19 cellular contexts compared by ENCODE assay signal in the genomic region with DNA sequence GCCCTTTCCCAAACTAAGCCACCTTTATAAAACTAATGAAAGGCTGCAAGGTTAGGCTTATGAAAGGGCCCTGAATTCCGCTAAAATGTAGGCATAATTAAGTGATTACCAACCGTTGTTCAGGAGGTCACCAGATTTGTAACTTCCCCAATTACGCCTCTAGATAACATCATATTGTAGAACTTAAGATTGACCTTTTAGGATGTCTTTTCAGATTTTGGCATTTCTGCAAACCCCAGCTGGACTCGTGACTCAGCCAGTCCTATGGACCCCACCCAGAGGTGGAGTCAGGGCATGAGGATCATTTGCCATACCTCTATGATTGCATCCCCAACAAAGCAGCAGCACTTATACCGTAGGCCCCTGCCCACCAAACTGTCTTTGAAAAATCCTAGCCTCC. TPM values are rescaled to one million over a fixed set of nuclear protein-coding genes. Genes with fewer than 3 reads are reported as not detected.
DNase-seq lines count a peak whose midpoint lies in the region; ATAC-seq, FAIRE-seq and TF ChIP-seq lines count a peak whose summit lies in the region.
"Had no signal": no experiment of that assay in that cellular context is flagged by ENCODE, and none has a peak within 500 bp of the region (broad histone marks: within the 10 kb centered on the region; RNA-seq: fewer than 3 reads in every experiment).

No MANE protein-coding gene starts in this region.

- TF ChIP-seq POLR2A in H54 (IDR thresholded peaks at IDR 0.05; ENCODE audit: low read depth, low read length) (no peak), K562 (conservative IDR thresholded peaks at IDR 0.05) (no peak)

- TF ChIP-seq RAD21 in K562 (CRISPR knock-in tag; conservative IDR thresholded peaks at IDR 0.05 in 1 of 2, IDR thresholded peaks at IDR 0.05 in 1 of 2), result no peak

- H3K4me3 ChIP-seq in K562 (no peak overlapping the region), fibroblast of the aortic adventitia (ENCODE audit: low read depth, low read length) (no peak overlapping the region)
- H3K4me3 ChIP-seq: HAP-1, SJCRH30 had no signal

- FAIRE-seq in H54 (lab: Jason Lieb, UNC) (no peak), K562 (lab: Jason Lieb, UNC) (no peak)

- DNase-seq in H54 (ENCODE audit: insufficient read length, low spot score) (peak; percentile 22), NOMO-1 (lab: John Stamatoyannopoulos, UW; ENCODE audit: unreplicated experiment in 2 of 2) (peak; percentile 42 to 75), K562 (ENCODE audit: extremely low read depth in 1 of 4, low spot score in 3 of 4) (no peak), fibroblast of the aortic adventitia (ENCODE audit: low read depth) (peak; percentile 16), NK-92 (lab: John Stamatoyannopoulos, UW; ENCODE audit: unreplicated experiment) (no peak), LoVo (ENCODE audit: low spot score) (no peak), posterior vena cava (ENCODE audit: low spot score) (no peak)
- DNase-seq in activated CD4-positive, alpha-beta T cell treated with anti-CD3 and anti-CD28 coated beads for 48 hours, result no peak
- DNase-seq: ACHN; Caco-2; CD4-positive, CD25-positive, alpha-beta regulatory T cell; DMS153; NCI-H1105; NCI-H187; NCI-H226; NCI-H524 treated with DMSO at 0.1 percent for 48 hours; RPMI8226; SJCRH30 had no signal

- no peaks in the 10 kb centered on the region for H4K20me1 ChIP-seq in K562 (replicated peaks; ENCODE audit: control insufficient read depth, insufficient read depth, low read length)

- H3K27me3 ChIP-seq in K562 (ENCODE audit: control insufficient read depth in 2 of 2, insufficient read depth in 2 of 2, low read length in 2 of 2), result no peaks in the 10 kb centered on the region
- H3K27me3 ChIP-seq: SJCRH30 had no signal

- H2AFZ ChIP-seq in K562 (ENCODE audit: low read depth, low read length), result no peak overlapping the region

- intact Hi-C loops in K562 (cut with micrococcal nuclease) (no loop called here), posterior vena cava (cut with DNase I) (no loop called here)

- CTCF ChIA-PET in K562 (lab: Yijun Ruan, JAX; ENCODE audit: low intra/inter-chr PET ratio), result no interaction called here

- 17% methylated on average over 4 of the region's 5 CpGs for WGBS in K562 (ENCODE audit: insufficient coverage, low coverage, missing lambda C conversion rate)

- BruUV-seq in K562 (replicated peaks; lab: Mats Ljungman, UMichigan), result no TSS peak

- in situ Hi-C loops in K562 (cut with MboI), result no loop called here

- no peaks in the 10 kb centered on the region for H3K36me3 ChIP-seq in K562 (ENCODE audit: control insufficient read depth, insufficient read depth, low read length)
- H3K36me3 ChIP-seq: HAP-1, SJCRH30 had no signal

- H3K9me3 ChIP-seq in K562 (replicated peaks; ENCODE audit: control insufficient read depth, insufficient read depth, low read depth, low read length), result no peaks in the 10 kb centered on the region
- H3K9me3 ChIP-seq: Caco-2, HAP-1, SJCRH30 had no signal

- peaks cover 12% of the 10 kb centered on the region for H3K79me2 ChIP-seq in K562 (ENCODE audit: control insufficient read depth, insufficient read depth, low read length)

- TF ChIP-seq CTCF in K562 (IDR thresholded peaks at IDR 0.05 in 2 of 3, conservative IDR thresholded peaks at IDR 0.05 in 1 of 3; ENCODE audit: insufficient read depth in 2 of 3, low read depth in 1 of 3, low read length in 3 of 3) (no peak), fibroblast of the aortic adventitia (IDR thresholded peaks at IDR 0.05; ENCODE audit: insufficient read depth, low read length) (no peak)

- H3K4me1 ChIP-seq in K562 (replicated peaks in 1 of 2; ENCODE audit: control insufficient read depth in 2 of 2, insufficient read depth in 2 of 2, low read length in 2 of 2), result peaks cover 5 to 15% of the 10 kb centered on the region in 2 experiments; a peak in 4 of 5 replicates

- no peak overlapping the region for H3K9ac ChIP-seq in K562 (ENCODE audit: insufficient read depth in 1 of 2, low read depth in 2 of 2, low read length in 2 of 2)

- H3K27ac ChIP-seq in K562 (ENCODE audit: extremely low read depth, low read depth, low read length), result no peak overlapping the region
- H3K27ac ChIP-seq: SJCRH30 had no signal

- no peak for TF ChIP-seq EP300 in K562 (IDR thresholded peaks at IDR 0.05; ENCODE audit: low read length)

- no peak for ATAC-seq in K562

- no peaks in the 10 kb centered on the region for H3K9me1 ChIP-seq in K562 (ENCODE audit: control insufficient read depth, insufficient read depth, low read length)

- POLR2A ChIA-PET in K562 (lab: Yijun Ruan, JAX), result interaction anchor here (0.7 kb wide), 1 partner anchor 20 kb away, joined by 3 read pairs; no protein-coding TSS in a partner anchor

- no peak overlapping the region for H3K4me2 ChIP-seq in K562 (ENCODE audit: insufficient read depth, low read length)

RNA-seq across cellular contexts. Expression of a gene that starts 3.7 kb away (rescaled TPM):
- 98.6 and 135 TPM in 2 replicates for total RNA-seq in K562 (2011; cell fraction: chromatin; rRNA removed; ENCODE audit: low replicate concordance)
- 109 and 111 TPM in 2 replicates for total RNA-seq in K562 (2011; cell fraction: nucleolus; rRNA removed)
- total RNA-seq in K562 (2011; cell fraction: nucleoplasm; rRNA removed), result 113 and 115 TPM in 2 replicates
- total RNA-seq in K562 (2014; rRNA removed) (14.3 and 17.4 TPM in 2 replicates), K562 (2014; rRNA removed; fragmentation: Illumina TruSeq; extraction: Trizol) (22.2 and 22.4 TPM in 2 replicates), K562 (2015; rRNA removed; fragmentation: Illumina TruSeq; extraction: Trizol) (23.0 and 25.3 TPM in 2 replicates), K562 (2021) (31.1 and 32.5 TPM in 2 replicates), fibroblast of the aortic adventitia (ENCODE audit: low replicate concordance) (5.7 and 10.6 TPM in 2 replicates), posterior vena cava (10 to 100 TPM; 24.2 to 29.0 TPM)
- polyA plus RNA-seq in K562 (2011; rRNA removed) (47.0 and 52.5 TPM in 2 replicates), K562 (2014; fragmentation: Illumina TruSeq; extraction: Trizol) (40.3 and 44.3 TPM in 2 replicates), K562 (2014; fragmentation: Nextera tagmentation; extraction: Ambion mirVana) (1 to 10 TPM; 4.9 to 5.6 TPM), K562 (2014; rRNA removed) (27.4 and 34.7 TPM in 2 replicates)
- polyA plus RNA-seq in K562 (2011; cell fraction: cytosol; rRNA removed), result 49.0 and 53.0 TPM in 2 replicates
- 54.2 and 55.4 TPM in 2 replicates for polyA plus RNA-seq in K562 (2011; cell fraction: nucleus; rRNA removed)
- polyA plus RNA-seq in K562 (2012), result 22.1 and 29.4 TPM in 2 replicates
- 41.0 and 52.4 TPM in 2 replicates for polyA minus RNA-seq in K562 (2011; rRNA and poly(A)+ RNA removed)
- 21.6 and 22.0 TPM in 2 replicates for polyA minus RNA-seq in K562 (2011; cell fraction: cytosol; rRNA and poly(A)+ RNA removed)
- polyA minus RNA-seq in K562 (2011; cell fraction: nucleus; rRNA and poly(A)+ RNA removed), result 19.3 and 28.1 TPM in 2 replicates

RNA-seq across cellular contexts. Expression of a gene that starts 38.6 kb away (rescaled TPM):
- total RNA-seq in K562 (2011; cell fraction: chromatin; rRNA removed; ENCODE audit: low replicate concordance), result 3.2 and 4.9 TPM in 2 replicates
- 1.8 and 2.7 TPM in 2 replicates for total RNA-seq in K562 (2011; cell fraction: nucleolus; rRNA removed)
- total RNA-seq in K562 (2011; cell fraction: nucleoplasm; rRNA removed), result 1.8 and 2.6 TPM in 2 replicates
- total RNA-seq in K562 (2014; rRNA removed) (0.04 and 0.27 TPM in 2 replicates), K562 (2014; rRNA removed; fragmentation: Illumina TruSeq; extraction: Trizol) (0.29 and 0.35 TPM in 2 replicates), K562 (2015; rRNA removed; fragmentation: Illumina TruSeq; extraction: Trizol) (0.08 and 0.25 TPM in 2 replicates), K562 (2021) (0.84 and 1.2 TPM in 2 replicates), fibroblast of the aortic adventitia (ENCODE audit: low replicate concordance) (516 and 790 TPM in 2 replicates), posterior vena cava (100 to 1,000 TPM; 585 to 986 TPM)
- polyA plus RNA-seq in K562 (2011; rRNA removed) (0.39 and 0.95 TPM in 2 replicates), K562 (2014; fragmentation: Illumina TruSeq; extraction: Trizol) (0.45 and 0.46 TPM in 2 replicates), K562 (2014; fragmentation: Nextera tagmentation; extraction: Ambion mirVana) (under 1 TPM; 0.08 to 0.11 TPM), K562 (2014; rRNA removed) (0.12 and 0.26 TPM in 2 replicates)
- 0.09 and 0.18 TPM in 2 replicates for polyA plus RNA-seq in K562 (2011; cell fraction: cytosol; rRNA removed)
- polyA plus RNA-seq in K562 (2011; cell fraction: nucleus; rRNA removed), result 2.1 and 3.7 TPM in 2 replicates
- 0.26 and 0.48 TPM in 2 replicates for polyA plus RNA-seq in K562 (2012)
- 0.28 and 0.87 TPM in 2 replicates for polyA minus RNA-seq in K562 (2011; rRNA and poly(A)+ RNA removed)
- not detected in 2 replicates for polyA minus RNA-seq in K562 (2011; cell fraction: cytosol; rRNA and poly(A)+ RNA removed)
- 1.2 and 1.8 TPM in 2 replicates for polyA minus RNA-seq in K562 (2011; cell fraction: nucleus; rRNA and poly(A)+ RNA removed)
- polyA plus RNA-seq: CD4-positive, CD25-positive, alpha-beta regulatory T cell had no signal

RNA-seq across cellular contexts. Expression of a gene that starts 51.2 kb away (rescaled TPM):
- total RNA-seq in K562 (2011; cell fraction: chromatin; rRNA removed; ENCODE audit: low replicate concordance), result 73.4 and 85.5 TPM in 2 replicates
- 47.0 and 47.5 TPM in 2 replicates for total RNA-seq in K562 (2011; cell fraction: nucleolus; rRNA removed)
- 50.0 and 50.4 TPM in 2 replicates for total RNA-seq in K562 (2011; cell fraction: nucleoplasm; rRNA removed)
- total RNA-seq in K562 (2014; rRNA removed), result 66.5 and 97.2 TPM in 2 replicates
- total RNA-seq in K562 (2014; rRNA removed; fragmentation: Illumina TruSeq; extraction: Trizol), result 82.7 and 85.9 TPM in 2 replicates
- 66.9 and 75.1 TPM in 2 replicates for total RNA-seq in K562 (2015; rRNA removed; fragmentation: Illumina TruSeq; extraction: Trizol)
- total RNA-seq in K562 (2021), result 85.1 and 92.0 TPM in 2 replicates
- polyA plus RNA-seq in K562 (2011; rRNA removed), result 71.4 and 92.5 TPM in 2 replicates
- polyA plus RNA-seq in K562 (2011; cell fraction: cytosol; rRNA removed), result 55.9 and 63.4 TPM in 2 replicates
- polyA plus RNA-seq in K562 (2011; cell fraction: nucleus; rRNA removed), result 51.0 and 63.3 TPM in 2 replicates
- 50.3 and 124 TPM in 2 replicates for polyA plus RNA-seq in K562 (2012)
- polyA plus RNA-seq in K562 (2014; fragmentation: Illumina TruSeq; extraction: Trizol), result 99.2 and 121 TPM in 2 replicates
- polyA plus RNA-seq in K562 (2014; fragmentation: Nextera tagmentation; extraction: Ambion mirVana), result 100 to 1,000 TPM; 149 to 186 TPM
- 107 and 112 TPM in 2 replicates for polyA plus RNA-seq in K562 (2014; rRNA removed)
- 32.7 and 39.5 TPM in 2 replicates for polyA minus RNA-seq in K562 (2011; rRNA and poly(A)+ RNA removed)
- 15.3 and 30.8 TPM in 2 replicates for polyA minus RNA-seq in K562 (2011; cell fraction: cytosol; rRNA and poly(A)+ RNA removed)
- 19.4 and 30.4 TPM in 2 replicates for polyA minus RNA-seq in K562 (2011; cell fraction: nucleus; rRNA and poly(A)+ RNA removed)
- 26.0 and 26.8 TPM in 2 replicates for total RNA-seq in fibroblast of the aortic adventitia (ENCODE audit: low replicate concordance)
- 10 to 100 TPM; 38.4 to 43.9 TPM for total RNA-seq in posterior vena cava

RNA-seq across cellular contexts. Expression of a gene that starts 51.5 kb away (rescaled TPM):
- 114 and 294 TPM in 2 replicates for total RNA-seq in K562 (2011; cell fraction: chromatin; rRNA removed; ENCODE audit: low replicate concordance)
- total RNA-seq in K562 (2011; cell fraction: nucleolus; rRNA removed), result 282 and 350 TPM in 2 replicates
- total RNA-seq in K562 (2011; cell fraction: nucleoplasm; rRNA removed), result 189 and 209 TPM in 2 replicates
- total RNA-seq in K562 (2014; rRNA removed) (445 and 447 TPM in 2 replicates), K562 (2014; rRNA removed; fragmentation: Illumina TruSeq; extraction: Trizol) (245 and 293 TPM in 2 replicates), K562 (2015; rRNA removed; fragmentation: Illumina TruSeq; extraction: Trizol) (333 and 335 TPM in 2 replicates), K562 (2021) (345 and 377 TPM in 2 replicates), fibroblast of the aortic adventitia (ENCODE audit: low replicate concordance) (71.5 and 181 TPM in 2 replicates), posterior vena cava (100 to 1,000 TPM in 1 of 2 donors, 10 to 100 TPM in 1; 98.8 to 110 TPM)
- polyA plus RNA-seq in K562 (2011; rRNA removed) (437 and 459 TPM in 2 replicates), K562 (2014; fragmentation: Illumina TruSeq; extraction: Trizol) (428 and 468 TPM in 2 replicates), K562 (2014; fragmentation: Nextera tagmentation; extraction: Ambion mirVana) (100 to 1,000 TPM in 1 of 2 experiments, 10 to 100 TPM in 1; 73.6 to 123 TPM), K562 (2014; rRNA removed) (449 and 464 TPM in 2 replicates)
- polyA plus RNA-seq in K562 (2011; cell fraction: cytosol; rRNA removed), result 556 and 694 TPM in 2 replicates
- polyA plus RNA-seq in K562 (2011; cell fraction: nucleus; rRNA removed), result 446 and 452 TPM in 2 replicates
- polyA plus RNA-seq in K562 (2012), result 284 and 340 TPM in 2 replicates
- polyA minus RNA-seq in K562 (2011; rRNA and poly(A)+ RNA removed), result 158 and 180 TPM in 2 replicates
- 115 and 128 TPM in 2 replicates for polyA minus RNA-seq in K562 (2011; cell fraction: cytosol; rRNA and poly(A)+ RNA removed)
- polyA minus RNA-seq in K562 (2011; cell fraction: nucleus; rRNA and poly(A)+ RNA removed), result 169 and 221 TPM in 2 replicates

Comparison
In these comparisons a context has a peak if more than half of its experiments do, and no peak if none do; other contexts are left out.
1. DNase-seq: peak in H54 (single experiment), NOMO-1 (2 of 2) and fibroblast of the aortic adventitia (single experiment); none in K562 (0 of 4), activated CD4-positive, alpha-beta T cell treated with anti-CD3 and anti-CD28 coated beads for 48 hours (single experiment), NK-92 (single experiment), LoVo (single experiment) and posterior vena cava (single experiment).
2. RNA of a gene that starts 38.6 kb away (total RNA-seq): 585 to 986 TPM in posterior vena cava and 516 to 790 TPM in fibroblast of the aortic adventitia; 0.04 to 4.9 TPM in K562; every median in the first group is over 10 times any median in the second.